12 cellular contexts compared by ENCODE assay signal in genomic region chr6:100296810-100297544, GRCh38.
DNase-seq lines count a peak whose midpoint lies in the region; ATAC-seq and TF ChIP-seq lines count a peak whose summit lies in the region.
"Had no signal": no experiment of that assay in that cellular context is flagged by ENCODE, and none has a peak within 500 bp of the region (broad histone marks: within the 10 kb centered on the region; RNA-seq: fewer than 3 reads in every experiment).

No MANE protein-coding gene starts in this region.

- no peaks in the 10 kb centered on the region for H3K36me3 Mint-ChIP-seq in progenitor cell of endocrine pancreas (ENCODE audit: insufficient read depth)
- H3K36me3 Mint-ChIP-seq: naive thymus-derived CD4-positive, alpha-beta T cell had no signal

- no peak for TF ChIP-seq EP300 in upper lobe of left lung (IDR thresholded peaks at IDR 0.05)

- CTCF ChIA-PET in GM10248 (lab: Yijun Ruan, JAX): interaction anchor here (1.0 to 1.7 kb wide), 3 partner anchors 8 to 17 kb away, joined by 3 to 4 read pairs (median 3); no protein-coding TSS in a partner anchor

- 47 to 55% methylated on average over 3 of the region's 3 CpGs for whole genome bisulfite sequencing in upper lobe of left lung, 2 donors

- no peak for TF ChIP-seq POLR2A in upper lobe of left lung (IDR thresholded peaks at IDR 0.05)

- H3K4me3 ChIP-seq in endocrine pancreas (ENCODE audit: control insufficient read depth, insufficient read depth, low read length) (peak overlapping the region; percentile 17), upper lobe of left lung (no peak overlapping the region)
- H3K4me3 ChIP-seq: adrenal gland, heart left ventricle had no signal

- H3K27me3 Mint-ChIP-seq in progenitor cell of endocrine pancreas: no peaks in the 10 kb centered on the region

- H3K4me1 ChIP-seq in endocrine pancreas (ENCODE audit: control insufficient read depth, insufficient read depth, low read length) (no peaks in the 10 kb centered on the region), upper lobe of left lung (no peaks in the 10 kb centered on the region)
- H3K4me1 ChIP-seq: adrenal gland, heart left ventricle had no signal

- no peak overlapping the region for H3K4me3 Mint-ChIP-seq in progenitor cell of endocrine pancreas (ENCODE audit: low read depth)
- H3K4me3 Mint-ChIP-seq: naive thymus-derived CD4-positive, alpha-beta T cell had no signal

- POLR2A ChIA-PET in GM10248 (lab: Yijun Ruan, JAX): no interaction called here

- H3K36me3 ChIP-seq in endocrine pancreas (ENCODE audit: control insufficient read depth, insufficient read depth, low read length): no peaks in the 10 kb centered on the region
- H3K36me3 ChIP-seq in upper lobe of left lung: no peaks in the 10 kb centered on the region
- H3K36me3 ChIP-seq: adrenal gland, heart left ventricle had no signal

- H3K27ac Mint-ChIP-seq in progenitor cell of endocrine pancreas: peak overlapping the region; percentile 19
- H3K27ac Mint-ChIP-seq: naive thymus-derived CD4-positive, alpha-beta T cell had no signal

- H3K9me3 ChIP-seq in endocrine pancreas (ENCODE audit: control insufficient read depth, low read length) (no peaks in the 10 kb centered on the region), upper lobe of left lung (no peaks in the 10 kb centered on the region)
- H3K9me3 ChIP-seq: adrenal gland, heart left ventricle had no signal

- peaks cover 9% of the 10 kb centered on the region for H3K4me1 Mint-ChIP-seq in progenitor cell of endocrine pancreas (ENCODE audit: low read depth)
- H3K4me1 Mint-ChIP-seq: naive thymus-derived CD4-positive, alpha-beta T cell had no signal

- TF ChIP-seq CTCF in progenitor cell of endocrine pancreas (IDR thresholded peaks at IDR 0.05; ENCODE audit: unreplicated experiment) (no peak), upper lobe of left lung (IDR thresholded peaks at IDR 0.05) (no peak), omental fat pad (IDR thresholded peaks at IDR 0.05) (no peak), GM10248 (IDR thresholded peaks at IDR 0.05; ENCODE audit: control extremely low read depth, extremely low read depth, low read depth, missing control alignments) (no peak)

- peak; percentile 57 for DNase-seq in GM04504 (ENCODE audit: low read depth)
- peak; percentile 73 for DNase-seq in NCI-H69 (lab: John Stamatoyannopoulos, UW)
- DNase-seq in progenitor cell of endocrine pancreas (ENCODE audit: low spot score, unreplicated experiment): no peak
- no peak for DNase-seq in upper lobe of left lung
- no peak for DNase-seq in omental fat pad (ENCODE audit: low spot score)
- DNase-seq in GM10248 (ENCODE audit: extremely low spot score): no peak
- DNase-seq: activated CD8-positive, alpha-beta memory T cell treated with anti-CD3 and anti-CD28 coated beads for 24 hours; adrenal gland; heart left ventricle; naive thymus-derived CD4-positive, alpha-beta T cell had no signal

- no peak overlapping the region for H3K9ac ChIP-seq in endocrine pancreas (ENCODE audit: control insufficient read depth, insufficient read depth, low read length)

- H3K27me3 ChIP-seq in endocrine pancreas (ENCODE audit: control insufficient read depth, insufficient read depth, low read length) (no peaks in the 10 kb centered on the region), upper lobe of left lung (no peaks in the 10 kb centered on the region)
- H3K27me3 ChIP-seq: adrenal gland, heart left ventricle had no signal

- no peaks in the 10 kb centered on the region for H3K9me3 Mint-ChIP-seq in progenitor cell of endocrine pancreas (ENCODE audit: low read depth)

- ATAC-seq in upper lobe of left lung (ENCODE audit: low FRiP score in 2 of 2) (no peak), omental fat pad (ENCODE audit: low FRiP score) (no peak), HG03097 (IDR thresholded peaks at IDR 0.05; ENCODE audit: low FRiP score, unreplicated experiment) (no peak)
- ATAC-seq: heart left ventricle; naive thymus-derived CD4-positive, alpha-beta T cell had no signal

- H3K27ac ChIP-seq in upper lobe of left lung: no peak overlapping the region
- H3K27ac ChIP-seq: adrenal gland, heart left ventricle had no signal

Comparison
In these comparisons a context has a peak if more than half of its experiments do, and no peak if none do; other contexts are left out.
1. DNase-seq: peak in GM04504 (single experiment) and NCI-H69 (single experiment); none in progenitor cell of endocrine pancreas (single experiment), upper lobe of left lung (0 of 2), omental fat pad (single experiment) and GM10248 (single experiment).